ENCODE assay signal across 27 cellular contexts in genomic region chr15:57895291-57895690, GRCh38.
"Had no signal": no experiment of that assay in that cellular context is flagged by ENCODE, and none has a peak within 500 bp of the region (broad histone marks: within the 10 kb centered on the region; RNA-seq: fewer than 3 reads in every experiment).

No MANE protein-coding gene starts in this region.

- H3K4me1 Mint-ChIP-seq: stimulated activated effector memory CD8-positive, alpha-beta T cell treated with anti-CD3 and anti-CD28 coated beads, Interleukin-12 subunit alpha, Interleukin-12 subunit beta, amount 100 ng/mL, for 72 hours; stimulated activated naive B cell treated with anti-CD40 and anti-IgM and Interleukin-4, amounts not matched to agents 10 μg/mL and 1 μg/mL and 100 μg/mL, for 72 hours; stimulated activated naive CD8-positive, alpha-beta T cell treated with anti-CD3 and anti-CD28 coated beads, Interleukin-15, amount 100 ng/mL, for 72 hours had no signal

- H3K4me3 Mint-ChIP-seq: stimulated activated effector memory CD8-positive, alpha-beta T cell treated with anti-CD3 and anti-CD28 coated beads, Interleukin-12 subunit alpha, Interleukin-12 subunit beta, amount 100 ng/mL, for 72 hours; stimulated activated naive B cell treated with anti-CD40 and anti-IgM and Interleukin-4, amounts not matched to agents 10 μg/mL and 1 μg/mL and 100 μg/mL, for 72 hours; stimulated activated naive CD8-positive, alpha-beta T cell treated with anti-CD3 and anti-CD28 coated beads, Interleukin-15, amount 100 ng/mL, for 72 hours; stimulated activated naive CD8-positive, alpha-beta T cell treated with anti-CD3 and anti-CD28 coated beads, Interleukin-15, Interleukin-2, amounts not matched to agents 100 ng/mL and 50 ng/mL, for 24 hours; type B pancreatic cell had no signal

- H3K36me3 Mint-ChIP-seq: stimulated activated effector memory CD8-positive, alpha-beta T cell treated with anti-CD3 and anti-CD28 coated beads, Interleukin-12 subunit alpha, Interleukin-12 subunit beta, amount 100 ng/mL, for 72 hours; stimulated activated naive B cell treated with anti-CD40 and anti-IgM and Interleukin-4, amounts not matched to agents 10 μg/mL and 1 μg/mL and 100 μg/mL, for 72 hours; type B pancreatic cell had no signal

- H3K27me3 ChIP-seq: stomach, suprapubic skin, testis, thyroid gland, tibial artery, tibial nerve, transverse colon, upper lobe of left lung, upper lobe of right lung, uterus, vagina had no signal

- H3K36me3 ChIP-seq: stomach, suprapubic skin, thoracic aorta, thyroid gland, tibial artery, tibial nerve, transverse colon, upper lobe of left lung, upper lobe of right lung, uterus, vagina had no signal

- H3K9me3 Mint-ChIP-seq: stimulated activated effector memory CD8-positive, alpha-beta T cell treated with anti-CD3 and anti-CD28 coated beads, Interleukin-12 subunit alpha, Interleukin-12 subunit beta, amount 100 ng/mL, for 72 hours; stimulated activated naive CD8-positive, alpha-beta T cell treated with anti-CD3 and anti-CD28 coated beads, Interleukin-15, Interleukin-2, amounts not matched to agents 100 ng/mL and 50 ng/mL, for 24 hours; type B pancreatic cell had no signal

- H3K27ac Mint-ChIP-seq: stimulated activated effector memory CD8-positive, alpha-beta T cell treated with anti-CD3 and anti-CD28 coated beads, Interleukin-12 subunit alpha, Interleukin-12 subunit beta, amount 100 ng/mL, for 72 hours; stimulated activated naive B cell treated with anti-CD40 and anti-IgM and Interleukin-4, amounts not matched to agents 10 μg/mL and 1 μg/mL and 100 μg/mL, for 72 hours; stimulated activated naive CD8-positive, alpha-beta T cell treated with anti-CD3 and anti-CD28 coated beads, Interleukin-15, amount 100 ng/mL, for 72 hours; stimulated activated naive CD8-positive, alpha-beta T cell treated with anti-CD3 and anti-CD28 coated beads, Interleukin-15, Interleukin-2, amounts not matched to agents 100 ng/mL and 50 ng/mL, for 24 hours; type B pancreatic cell had no signal

- H3K4me1 ChIP-seq: stomach, suprapubic skin, thyroid gland, tibial artery, tibial nerve, transverse colon, upper lobe of left lung, upper lobe of right lung, uterus had no signal

- ATAC-seq: stimulated activated effector memory CD8-positive, alpha-beta T cell treated with anti-CD3 and anti-CD28 coated beads, Interleukin-12 subunit alpha, Interleukin-12 subunit beta, amount 100 ng/mL, for 72 hours; stimulated activated naive B cell treated with anti-CD40 and anti-IgM and Interleukin-4, amounts not matched to agents 10 μg/mL and 1 μg/mL and 100 μg/mL, for 72 hours; stimulated activated naive CD8-positive, alpha-beta T cell treated with anti-CD3 and anti-CD28 coated beads, Interleukin-15, amount 100 ng/mL, for 72 hours; stimulated activated naive CD8-positive, alpha-beta T cell treated with anti-CD3 and anti-CD28 coated beads, Interleukin-15, Interleukin-2, amounts not matched to agents 100 U/mL and 50 U/mL, for 24 hours; upper lobe of right lung had no signal

- H3K9me3 ChIP-seq: stomach, suprapubic skin, testis, thoracic aorta, thyroid gland, tibial artery, transverse colon, upper lobe of left lung, upper lobe of right lung, uterus had no signal

- H3K27ac ChIP-seq: stomach, suprapubic skin, testis, thoracic aorta, thyroid gland, tibial artery, tibial nerve, transverse colon, upper lobe of left lung, upper lobe of right lung, vagina had no signal

- H3K4me3 ChIP-seq: stomach, suprapubic skin, testis, thoracic aorta, thyroid gland, tibial artery, tibial nerve, transverse colon, upper lobe of left lung, upper lobe of right lung, uterus, vagina had no signal

- DNase-seq: stimulated activated CD4-positive, alpha-beta T cell treated with anti-CD3 and anti-CD28 coated beads, Interleukin-2, amount 100 ng/mL, for 24 hours; stimulated activated CD4-positive, alpha-beta T cell treated with anti-CD3 and anti-CD28 coated beads, Interleukin-2, amount 100 ng/mL, for 48 hours; stimulated activated CD4-positive, alpha-beta T cell treated with anti-CD3 and anti-CD28 coated beads, Interleukin-4, amount 100 ng/mL, for 1 hour; stimulated activated CD4-positive, alpha-beta T cell treated with anti-CD3 and anti-CD28 coated beads, Interleukin-4, amount 100 ng/mL, for 24 hours; stimulated activated CD4-positive, alpha-beta T cell treated with anti-CD3 and anti-CD28 coated beads, Interleukin-4, amount 100 ng/mL, for 4 hours; stimulated activated CD8-positive, alpha-beta memory T cell treated with anti-CD3 and anti-CD28 coated beads, Interleukin-4, amount 100 ng/mL, for 48 hours; stimulated activated naive B cell treated with anti-CD40 and anti-IgM and Interleukin-4, amounts not matched to agents 10 μg/mL and 1 μg/mL and 100 μg/mL, for 72 hours; stimulated activated naive CD4-positive, alpha-beta T cell; stimulated activated naive CD4-positive, alpha-beta T cell treated with Interleukin-2 at 50 U/mL for 16 hours; stimulated activated naive CD8-positive, alpha-beta T cell treated with anti-CD3 and anti-CD28 coated beads, Interleukin-15, amount 100 ng/mL, for 72 hours; stimulated activated naive CD8-positive, alpha-beta T cell treated with anti-CD3 and anti-CD28 coated beads, Interleukin-15, Interleukin-2, amounts not matched to agents 100 U/mL and 50 U/mL, for 24 hours; stomach; substantia nigra; testis; thyroid gland; tibial artery; transverse colon; upper lobe of left lung; upper lobe of right lung; uterus had no signal
